Comparison of ENCODE assay signal across 17 cellular contexts in the genomic region with DNA sequence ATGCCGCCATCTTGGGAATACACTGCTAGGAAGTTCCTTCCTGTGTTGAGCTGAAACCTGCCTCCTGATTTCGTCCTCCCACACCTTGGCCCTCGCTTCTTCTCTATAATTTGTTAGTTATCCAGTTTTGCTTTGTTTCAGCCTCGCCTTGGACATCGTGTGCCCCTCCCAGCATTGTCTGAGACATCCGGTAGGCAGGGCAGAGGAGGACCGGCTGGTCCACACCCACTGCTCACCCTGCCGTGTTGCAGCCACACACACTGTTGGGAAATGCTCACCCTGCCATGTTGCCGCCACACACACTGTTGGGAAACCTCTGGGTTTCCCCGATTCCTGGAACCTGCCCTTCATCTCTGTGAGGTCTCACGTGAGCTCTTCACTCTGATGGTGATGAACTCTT.
DNase-seq lines count a peak whose midpoint lies in the region; FAIRE-seq and TF ChIP-seq lines count a peak whose summit lies in the region.
"Had no signal": no experiment of that assay in that cellular context is flagged by ENCODE, and none has a peak within 500 bp of the region (broad histone marks: within the 10 kb centered on the region; RNA-seq: fewer than 3 reads in every experiment).

No MANE protein-coding gene starts in this region.

- H3K27me3 ChIP-seq in neuronal stem cell (ENCODE audit: control insufficient read depth in 3 of 3, insufficient read depth in 3 of 3, low read depth in 1 of 3, low read length in 3 of 3), result no peaks in the 10 kb centered on the region
- H3K27me3 ChIP-seq: BLaER1 had no signal

- TF ChIP-seq CTCF in brain (conservative IDR thresholded peaks at IDR 0.05), result no peak
- TF ChIP-seq CTCF in CD14-positive monocyte (IDR thresholded peaks at IDR 0.05), result no peak

- no peak overlapping the region for H3K4me2 ChIP-seq in neuronal stem cell (ENCODE audit: insufficient read depth, low read length, poor library complexity, severe bottlenecking)
- H3K4me2 ChIP-seq: A549, BLaER1 had no signal

- H3K79me1 ChIP-seq in neuronal stem cell (ENCODE audit: low read depth, low read length), result no peaks in the 10 kb centered on the region

- peak overlapping the region; percentile 52 for H2BK12ac ChIP-seq in neuronal stem cell (ENCODE audit: low read length)

- H3K27me3 Mint-ChIP-seq in brain (no peaks in the 10 kb centered on the region), CD14-positive monocyte (ENCODE audit: low read depth in 3 of 3) (peaks cover 0 to 8% (median 5%) of the 10 kb centered on the region in 3 donors)

- intact Hi-C loops in CD14-positive monocyte (cut with micrococcal nuclease), result no loop called here

- H3K4me3 Mint-ChIP-seq in brain, result no peak overlapping the region
- peak overlapping the region in 1 of 2 donors; percentile 32 for H3K4me3 Mint-ChIP-seq in CD14-positive monocyte
- H3K4me3 Mint-ChIP-seq: CD8-positive, alpha-beta T cell; HFFc6 had no signal

- H2BK15ac ChIP-seq in neuronal stem cell (ENCODE audit: low read length), result peak overlapping the region; percentile 61

- H3K14ac ChIP-seq in neuronal stem cell (ENCODE audit: low read length), result peak overlapping the region; percentile 10

- H4K91ac ChIP-seq in neuronal stem cell (ENCODE audit: low read depth, low read length, poor library complexity), result no peak overlapping the region

- H3K4me1 Mint-ChIP-seq in brain (peaks cover 81% of the 10 kb centered on the region), CD14-positive monocyte (peaks cover 17% of the 10 kb centered on the region)

- peak; percentile 43 for DNase-seq in NCI-H748 (lab: John Stamatoyannopoulos, UW; ENCODE audit: unreplicated experiment)
- no peak for DNase-seq in NCI-H748 treated with DMSO at 0.1 percent for 48 hours (lab: John Stamatoyannopoulos, UW)
- DNase-seq in HTR-8/SVneo (ENCODE audit: insufficient read length, low spot score), result no peak
- no peak for DNase-seq in neuronal stem cell (ENCODE audit: low spot score)
- DNase-seq in CD14-positive monocyte (ENCODE audit: low spot score), result no peak
- no peak for DNase-seq in NCI-H226
- DNase-seq: AML-193; Calu3; CD8-positive, alpha-beta T cell; GF-D8; GOT3; H7; HFFc6 had no signal

- H3K18ac ChIP-seq in neuronal stem cell (ENCODE audit: low read length), result peak overlapping the region; percentile 86

- H3K27ac Mint-ChIP-seq in brain (peak overlapping the region in 3 of 5 experiments; percentile 7 to 55 (median 39)), CD14-positive monocyte (no peak overlapping the region)
- H3K27ac Mint-ChIP-seq: CD8-positive, alpha-beta T cell; HFFc6 had no signal

- no peak overlapping the region for H2AFZ ChIP-seq in neuronal stem cell (ENCODE audit: low read length)

- peak; percentile 46 for FAIRE-seq in HTR-8/SVneo (lab: Jason Lieb, UNC)
- FAIRE-seq: A549 had no signal

- peaks cover 2 to 14% of the 10 kb centered on the region in 2 donors for H3K4me1 ChIP-seq in neuronal stem cell (ENCODE audit: control insufficient read depth in 2 of 2, insufficient read depth in 1 of 2, low read depth in 1 of 2, low read length in 2 of 2)

- H4K8ac ChIP-seq in neuronal stem cell (ENCODE audit: low read depth, low read length), result no peak overlapping the region

- no peak overlapping the region for H3K27ac ChIP-seq in neuronal stem cell (replicated peaks; ENCODE audit: low read length)
- H3K27ac ChIP-seq: 22Rv1, A549, BLaER1 had no signal

- peaks cover 0 to 5% of the 10 kb centered on the region in 2 donors for H3K9me3 ChIP-seq in neuronal stem cell (replicated peaks in 1 of 2; ENCODE audit: control insufficient read depth in 2 of 2, insufficient read depth in 1 of 2, low read depth in 1 of 2, low read length in 2 of 2)
- H3K9me3 ChIP-seq: A549, BLaER1 had no signal

- H3K4me3 ChIP-seq in neuronal stem cell (ENCODE audit: low read length in 2 of 2), result no peak overlapping the region
- H3K4me3 ChIP-seq: A549, BLaER1 had no signal

- H3K36me3 ChIP-seq in neuronal stem cell (replicated peaks in 1 of 2; ENCODE audit: control insufficient read depth in 2 of 2, insufficient read depth in 2 of 2, low read length in 2 of 2), result peaks cover 0 to 3% of the 10 kb centered on the region in 2 donors
- H3K36me3 ChIP-seq: BLaER1 had no signal

- H3K9me3 Mint-ChIP-seq in brain (peaks cover 0 to 6% (median 0%) of the 10 kb centered on the region in 5 experiments), CD14-positive monocyte (peaks cover 0 to 61% (median 41%) of the 10 kb centered on the region in 7 donors)
- H3K9me3 Mint-ChIP-seq: CD8-positive, alpha-beta T cell; HFFc6 had no signal

- no peak overlapping the region for H3K23ac ChIP-seq in neuronal stem cell (ENCODE audit: low read depth, low read length, poor library complexity)

- H2BK120ac ChIP-seq in neuronal stem cell (ENCODE audit: low read depth, low read length), result no peak overlapping the region

- peak overlapping the region; percentile 41 for H3K4ac ChIP-seq in neuronal stem cell (ENCODE audit: low read length)

- no CpG with 5 or more reads among the region's 11 CpGs for WGBS in neuronal stem cell (ENCODE audit: extremely low coverage in 2 of 2, insufficient read length in 2 of 2, insufficient replicate concordance in 1 of 2), 2 donors

- H3K9ac ChIP-seq in neuronal stem cell (ENCODE audit: low read depth, low read length, poor library complexity), result no peak overlapping the region
- H3K9ac ChIP-seq: BLaER1 had no signal

- H3K36me3 Mint-ChIP-seq in brain (peaks cover under 1% of the 10 kb centered on the region), CD14-positive monocyte (no peaks in the 10 kb centered on the region)
- H3K36me3 Mint-ChIP-seq: CD8-positive, alpha-beta T cell had no signal

- no peak overlapping the region for H2BK5ac ChIP-seq in neuronal stem cell (ENCODE audit: low read length)

- peak overlapping the region; percentile 47 for H2AK5ac ChIP-seq in neuronal stem cell (ENCODE audit: low read depth, low read length)

Comparison
In these comparisons a context has a peak if more than half of its experiments do, and no peak if none do; other contexts are left out.
1. H3K27ac Mint-ChIP-seq: peak in brain (3 of 5); none in CD14-positive monocyte (0 of 7).